In genomic region chr6:35089216-35089934, GRCh38 we compare ENCODE assay signal across 17 cellular contexts. TPM values are rescaled to one million over a fixed set of nuclear protein-coding genes. Genes with fewer than 3 reads are reported as not detected.
DNase-seq lines count a peak whose midpoint lies in the region; ATAC-seq and TF ChIP-seq lines count a peak whose summit lies in the region.
"Had no signal": no experiment of that assay in that cellular context is flagged by ENCODE, and none has a peak within 500 bp of the region (broad histone marks: within the 10 kb centered on the region; RNA-seq: fewer than 3 reads in every experiment).

No MANE protein-coding gene starts in this region.

- no peak overlapping the region for H2AFZ ChIP-seq in H9 (ENCODE audit: low read length)

- no peaks in the 10 kb centered on the region for H3K4me1 ChIP-seq in A673 (ENCODE audit: insufficient read depth, low read length, poor library complexity, severe bottlenecking)
- no peaks in the 10 kb centered on the region for H3K4me1 ChIP-seq in H9 (ENCODE audit: insufficient read depth, low read length)
- no peaks in the 10 kb centered on the region for H3K4me1 ChIP-seq in endodermal cell (ENCODE audit: control insufficient read depth, insufficient read depth, low read length)
- no peaks in the 10 kb centered on the region for H3K4me1 ChIP-seq in naive thymus-derived CD4-positive, alpha-beta T cell (ENCODE audit: control insufficient read depth in 2 of 2, insufficient read depth in 2 of 2, low read length in 2 of 2)
- H3K4me1 ChIP-seq: psoas muscle had no signal

- H3K9me3 ChIP-seq in A673 (ENCODE audit: low read depth, low read length, poor library complexity, severe bottlenecking) (no peaks in the 10 kb centered on the region), H9 (ENCODE audit: control insufficient read depth, low read depth, low read length) (no peaks in the 10 kb centered on the region), endodermal cell (ENCODE audit: control insufficient read depth, low read length) (no peaks in the 10 kb centered on the region)
- no peaks in the 10 kb centered on the region for H3K9me3 ChIP-seq in naive thymus-derived CD4-positive, alpha-beta T cell (ENCODE audit: control insufficient read depth in 2 of 3, low read length in 3 of 3)
- H3K9me3 ChIP-seq: adrenal gland, heart left ventricle, psoas muscle had no signal

- no peak overlapping the region for H3K4me3 ChIP-seq in A673 (ENCODE audit: low read depth, low read length, poor library complexity, severe bottlenecking)
- no peak overlapping the region for H3K4me3 ChIP-seq in endodermal cell (ENCODE audit: low read length)
- H3K4me3 ChIP-seq in brain microvascular endothelial cell (ENCODE audit: low read depth, low read length), result no peak overlapping the region
- no peak overlapping the region for H3K4me3 ChIP-seq in naive thymus-derived CD4-positive, alpha-beta T cell (ENCODE audit: low read length)
- H3K4me3 ChIP-seq: adrenal gland, heart left ventricle, psoas muscle had no signal

- H3K27ac ChIP-seq in A673 (ENCODE audit: low read depth, low read length, poor library complexity, severe bottlenecking), result no peak overlapping the region
- no peak overlapping the region for H3K27ac ChIP-seq in H9 (ENCODE audit: insufficient read length, low read depth, low read length)
- peak overlapping the region; percentile 10 for H3K27ac ChIP-seq in endodermal cell (ENCODE audit: low read depth, low read length)
- no peak overlapping the region for H3K27ac ChIP-seq in brain microvascular endothelial cell
- no peak overlapping the region for H3K27ac ChIP-seq in naive thymus-derived CD4-positive, alpha-beta T cell (ENCODE audit: low read depth, low read length)
- H3K27ac ChIP-seq: epithelial cell of prostate, psoas muscle had no signal

- intact Hi-C loops in A673 (cut with micrococcal nuclease; ENCODE audit: unreplicated experiment), result no loop called here
- intact Hi-C loops in posterior vena cava (cut with DNase I), result loop anchor here in 1 of 2 donors (2.0 kb wide), 1 partner anchor 203 kb away; no protein-coding TSS in a partner anchor
- intact Hi-C loops in Calu3 (cut with micrococcal nuclease; ENCODE audit: unreplicated experiment), result no loop called here
- intact Hi-C loops in naive thymus-derived CD4-positive, alpha-beta T cell (cut with micrococcal nuclease), result no loop called here

- H3K23ac ChIP-seq in H9 (ENCODE audit: insufficient read length, low read depth, low read length), result no peak overlapping the region

- no peak overlapping the region for H2BK5ac ChIP-seq in H9 (ENCODE audit: insufficient read length, low read length)

- no peaks in the 10 kb centered on the region for H3K79me1 ChIP-seq in H9 (ENCODE audit: insufficient read depth, low read depth, low read length, poor library complexity, severe bottlenecking)

- ATAC-seq in naive thymus-derived CD4-positive, alpha-beta T cell, result no peak
- ATAC-seq in HG02870 (IDR thresholded peaks at IDR 0.05; ENCODE audit: unreplicated experiment), result no peak
- ATAC-seq: left colon, psoas muscle had no signal

- DNase-seq in A673 (ENCODE audit: low spot score) (no peak), H9 (no peak), endodermal cell (peak; percentile 36), posterior vena cava (ENCODE audit: low spot score) (peak; percentile 75), Calu3 (no peak), brain microvascular endothelial cell (no peak)
- DNase-seq in naive thymus-derived CD4-positive, alpha-beta T cell, result no peak
- DNase-seq: activated CD4-positive, alpha-beta T cell treated with anti-CD3 and anti-CD28 coated beads for 48 hours; AML-193; left colon; NCI-H774; psoas muscle had no signal

- H2BK15ac ChIP-seq in H9 (ENCODE audit: low read depth, low read length), result no peak overlapping the region

- H4K20me1 ChIP-seq in H9 (ENCODE audit: control insufficient read depth, insufficient read depth, insufficient read length), result no peaks in the 10 kb centered on the region

- no peaks in the 10 kb centered on the region for H3K9me3 Mint-ChIP-seq in H9
- H3K9me3 Mint-ChIP-seq in endodermal cell, result no peaks in the 10 kb centered on the region
- H3K9me3 Mint-ChIP-seq in Calu3 (ENCODE audit: low read depth, unreplicated experiment), result no peaks in the 10 kb centered on the region
- H3K9me3 Mint-ChIP-seq in naive thymus-derived CD4-positive, alpha-beta T cell, result no peaks in the 10 kb centered on the region

- H4K5ac ChIP-seq in H9 (ENCODE audit: insufficient read length, low read depth, low read length), result no peak overlapping the region

- H4K8ac ChIP-seq in H9 (replicated peaks; ENCODE audit: insufficient read length, low read depth, low read length), result no peak overlapping the region

- H3K14ac ChIP-seq in H9 (ENCODE audit: insufficient read depth, low read length), result no peak overlapping the region

- in situ Hi-C loops in brain microvascular endothelial cell (cut with HindIII; ENCODE audit: low pct_ligation_motif_present, low sequenced_read_pairs), result no loop called here

- no peaks in the 10 kb centered on the region for H3K23me2 ChIP-seq in H9 (ENCODE audit: insufficient read length, low read depth, low read length, poor library complexity, severe bottlenecking)

- H3T11ph ChIP-seq in H9 (ENCODE audit: low read length), result no peak overlapping the region

- no peak overlapping the region for H2BK120ac ChIP-seq in H9 (ENCODE audit: low read depth, low read length, poor library complexity, severe bottlenecking)

- H3K4me1 Mint-ChIP-seq in H9 (peaks cover 21 to 22% of the 10 kb centered on the region in 2 experiments), endodermal cell (peaks cover 7% of the 10 kb centered on the region), Calu3 (ENCODE audit: low read depth, unreplicated experiment) (no peaks in the 10 kb centered on the region)
- H3K4me1 Mint-ChIP-seq in naive thymus-derived CD4-positive, alpha-beta T cell, result no peaks in the 10 kb centered on the region

- H3K36me3 ChIP-seq in A673 (ENCODE audit: insufficient read depth, low read length, poor library complexity, severe bottlenecking), result no peaks in the 10 kb centered on the region
- peaks cover 28% of the 10 kb centered on the region for H3K36me3 ChIP-seq in endodermal cell (ENCODE audit: control insufficient read depth, insufficient read depth, low read length)
- no peaks in the 10 kb centered on the region for H3K36me3 ChIP-seq in brain microvascular endothelial cell (replicated peaks)
- peaks cover 0 to 54% (median 4%) of the 10 kb centered on the region in 3 experiments for H3K36me3 ChIP-seq in naive thymus-derived CD4-positive, alpha-beta T cell (ENCODE audit: control insufficient read depth in 2 of 3, insufficient read depth in 3 of 3, low read length in 3 of 3)

- H3K56ac ChIP-seq in H9 (ENCODE audit: insufficient read length, low read depth, low read length), result no peak overlapping the region

- H3K18ac ChIP-seq in H9 (ENCODE audit: insufficient read length, low read depth, low read length), result no peak overlapping the region

- TF ChIP-seq CTCF in A673 (conservative IDR thresholded peaks at IDR 0.05; ENCODE audit: low read depth, low read length), result no peak
- TF ChIP-seq CTCF in H9 (conservative IDR thresholded peaks at IDR 0.05), result no peak
- TF ChIP-seq CTCF in endodermal cell (conservative IDR thresholded peaks at IDR 0.05), result no peak
- no peak for TF ChIP-seq CTCF in Calu3 (IDR thresholded peaks at IDR 0.05; ENCODE audit: unreplicated experiment)
- TF ChIP-seq CTCF in brain microvascular endothelial cell (IDR thresholded peaks at IDR 0.05; ENCODE audit: low read depth, low read length, missing control alignments), result no peak

- POLR2A ChIA-PET in A673 (lab: Charles Lee; ENCODE audit: low non-redundant PET), result no interaction called here
- POLR2A ChIA-PET in naive thymus-derived CD4-positive, alpha-beta T cell (lab: Charles Lee), result no interaction called here

- H3K27me3 Mint-ChIP-seq in H9 (ENCODE audit: low read depth) (no peaks in the 10 kb centered on the region), endodermal cell (ENCODE audit: insufficient read depth) (no peaks in the 10 kb centered on the region), Calu3 (ENCODE audit: unreplicated experiment) (no peaks in the 10 kb centered on the region)
- H3K27me3 Mint-ChIP-seq in naive thymus-derived CD4-positive, alpha-beta T cell, result peaks cover 0 to under 1% (median 0%) of the 10 kb centered on the region in 5 donors

- H3K79me2 ChIP-seq in H9 (ENCODE audit: insufficient read depth, low read length), result no peaks in the 10 kb centered on the region

- H3K36me3 Mint-ChIP-seq in H9 (ENCODE audit: insufficient read depth in 1 of 3, low read depth in 3 of 3), result peaks cover 15 to 40% (median 36%) of the 10 kb centered on the region in 3 experiments; a peak in 6 of 7 replicates
- H3K36me3 Mint-ChIP-seq in endodermal cell (ENCODE audit: low read depth), result peaks cover 39% of the 10 kb centered on the region
- peaks cover 29% of the 10 kb centered on the region for H3K36me3 Mint-ChIP-seq in Calu3 (ENCODE audit: insufficient read depth, unreplicated experiment)
- H3K36me3 Mint-ChIP-seq in naive thymus-derived CD4-positive, alpha-beta T cell, result peaks cover 0 to 42% (median 11%) of the 10 kb centered on the region in 5 donors

- TSS peak; percentile 27 for BruUV-seq in A673 (replicated peaks; lab: Mats Ljungman, UMichigan)
- BruUV-seq in Calu3 (replicated peaks; lab: Mats Ljungman, UMichigan), result no TSS peak

- no peak overlapping the region for H3K4ac ChIP-seq in H9 (ENCODE audit: low read depth, low read length)

- no peak overlapping the region for H4K91ac ChIP-seq in H9 (ENCODE audit: insufficient read length, low read depth, low read length)

- no CpG with 5 or more reads among the region's 19 CpGs for WGBS in H9 (ENCODE audit: extremely low coverage, insufficient read length, low lambda C conversion rate)
- WGBS in endodermal cell (ENCODE audit: insufficient coverage in 1 of 2, insufficient read length in 1 of 2), 2 experiments, result 95% methylated on average over 13 to 19 of the region's 19 CpGs

- H2BK12ac ChIP-seq in H9 (ENCODE audit: insufficient read length, low read depth, low read length), result no peak overlapping the region

- CTCF ChIA-PET in A673 (lab: Charles Lee) (no interaction called here), Calu3 (lab: Charles Lee) (interaction anchor here (0.7 to 0.9 kb wide), 2 partner anchors 19 to 47 kb away, joined by 3 to 5 read pairs; no protein-coding TSS in a partner anchor)
- CTCF ChIA-PET in naive thymus-derived CD4-positive, alpha-beta T cell (lab: Charles Lee), result no interaction called here

- H3K4me2 ChIP-seq in H9 (ENCODE audit: insufficient read depth, insufficient read length, low read length), result no peak overlapping the region

- H2BK20ac ChIP-seq in H9 (ENCODE audit: low read depth, low read length, poor library complexity, severe bottlenecking), result no peak overlapping the region

- H3K4me3 Mint-ChIP-seq in H9 (no peak overlapping the region), endodermal cell (no peak overlapping the region), Calu3 (ENCODE audit: low read depth, unreplicated experiment) (no peak overlapping the region)
- no peak overlapping the region for H3K4me3 Mint-ChIP-seq in naive thymus-derived CD4-positive, alpha-beta T cell

- no peaks in the 10 kb centered on the region for H3K27me3 ChIP-seq in A673 (replicated peaks; ENCODE audit: insufficient read depth, low read depth, low read length, poor library complexity)
- H3K27me3 ChIP-seq in H9 (ENCODE audit: insufficient read depth, low read length), result no peaks in the 10 kb centered on the region
- H3K27me3 ChIP-seq in endodermal cell (ENCODE audit: control insufficient read depth, insufficient read depth, low read length, poor library complexity, severe bottlenecking), result no peaks in the 10 kb centered on the region
- no peaks in the 10 kb centered on the region for H3K27me3 ChIP-seq in brain microvascular endothelial cell (replicated peaks)
- no peaks in the 10 kb centered on the region for H3K27me3 ChIP-seq in naive thymus-derived CD4-positive, alpha-beta T cell (ENCODE audit: control insufficient read depth in 2 of 2, insufficient read depth in 2 of 2, low read length in 2 of 2)
- H3K27me3 ChIP-seq: adrenal gland, heart left ventricle had no signal

- H3K9ac ChIP-seq in H9 (ENCODE audit: extremely low read depth, insufficient read length, low read length) (no peak overlapping the region), endodermal cell (ENCODE audit: extremely low read depth, low read length, poor library complexity, severe bottlenecking) (no peak overlapping the region)

- H3K27ac Mint-ChIP-seq in H9, result peak overlapping the region; percentile 65 to 87 (median 76); a peak in 5 of 7 replicates
- peak overlapping the region; percentile 26 for H3K27ac Mint-ChIP-seq in endodermal cell
- H3K27ac Mint-ChIP-seq in Calu3 (ENCODE audit: unreplicated experiment), result no peak overlapping the region
- no peak overlapping the region for H3K27ac Mint-ChIP-seq in naive thymus-derived CD4-positive, alpha-beta T cell

- no peak overlapping the region for H2AK5ac ChIP-seq in H9 (ENCODE audit: insufficient read length, low read length)

RNA-seq across cellular contexts. Expression of gene TCP11, which starts 51.8 kb away (rescaled TPM):
- not detected in 2 replicates for total RNA-seq in A673 (2021)
- not detected in 2 replicates for total RNA-seq in H9 (2021)
- not detected for total RNA-seq in endodermal cell
- polyA plus RNA-seq in endodermal cell (2013, experiment 1 of 2), result 1.1 TPM
- 0.21 TPM for polyA plus RNA-seq in endodermal cell (2013, experiment 2 of 2)
- not detected for total RNA-seq in posterior vena cava
- not detected in 2 replicates for total RNA-seq in Calu3 (2022)
- not detected for total RNA-seq in naive thymus-derived CD4-positive, alpha-beta T cell
- polyA plus RNA-seq in naive thymus-derived CD4-positive, alpha-beta T cell, result not detected
- total RNA-seq: heart left ventricle, left colon, myocyte, psoas muscle had no signal

Comparison
In these comparisons a context has a peak if more than half of its experiments do, and no peak if none do; other contexts are left out.
1. DNase-seq: peak in endodermal cell (single experiment) and posterior vena cava (single experiment); none in A673 (single experiment), H9 (single experiment), Calu3 (single experiment), brain microvascular endothelial cell (single experiment) and naive thymus-derived CD4-positive, alpha-beta T cell (0 of 9).
2. H3K27ac Mint-ChIP-seq: peak in H9 (3 of 3) and endodermal cell (single experiment); none in Calu3 (single experiment) and naive thymus-derived CD4-positive, alpha-beta T cell (0 of 9).